ENCODE assay signal across 19 cellular contexts in the genomic region with DNA sequence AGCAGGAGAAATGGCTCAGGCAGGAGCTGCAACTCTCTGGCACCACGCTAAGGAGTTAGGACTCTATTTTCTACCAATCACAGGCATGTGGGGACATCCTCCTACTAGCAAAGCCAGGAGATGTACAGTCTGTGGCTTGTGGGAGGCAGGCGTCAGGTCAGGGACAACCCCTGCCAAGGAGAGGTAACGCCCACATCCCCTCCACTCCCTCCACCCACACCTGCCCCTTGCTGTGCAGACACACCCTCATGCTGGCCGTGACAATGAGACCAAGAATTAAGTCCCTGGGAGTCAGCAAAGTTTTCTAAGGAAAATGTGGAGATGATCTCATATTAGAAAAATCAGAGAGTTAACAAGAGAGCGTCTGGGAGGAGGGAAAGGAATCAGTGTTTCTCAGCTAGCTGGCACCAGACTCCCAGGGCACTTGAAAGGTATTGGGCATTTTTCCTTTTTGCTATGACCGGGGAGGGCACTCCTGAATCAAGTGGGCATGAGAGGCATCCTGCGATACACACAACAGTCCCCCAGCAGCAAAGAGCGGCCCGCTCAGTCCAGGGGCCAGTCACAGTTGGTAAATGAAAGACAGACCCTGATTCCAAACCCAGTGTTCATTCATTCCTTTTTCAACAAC.
A peak's percentile ranks its signal among the peaks of the same experiment; 100 is the strongest.
DNase-seq lines count a peak whose midpoint lies in the region; ATAC-seq, FAIRE-seq and TF ChIP-seq lines count a peak whose summit lies in the region.
"Had no signal": no experiment of that assay in that cellular context is flagged by ENCODE, and none has a peak within 500 bp of the region (broad histone marks: within the 10 kb centered on the region; RNA-seq: fewer than 3 reads in every experiment).

No MANE protein-coding gene starts in this region.

- no peak overlapping the region for H3K4me3 Mint-ChIP-seq in activated naive CD4-positive, alpha-beta T cell treated with anti-CD3 and anti-CD28 coated beads, Interleukin-2, amount 10 ng/mL, durations not matched to agents 7 days and 5 days
- H3K4me3 Mint-ChIP-seq: HFFc6, T-cell had no signal

- no peaks in the 10 kb centered on the region for H3K4me1 Mint-ChIP-seq in activated naive CD4-positive, alpha-beta T cell treated with anti-CD3 and anti-CD28 coated beads, Interleukin-2, amount 10 ng/mL, durations not matched to agents 7 days and 5 days
- H3K4me1 Mint-ChIP-seq: T-cell had no signal

- no peaks in the 10 kb centered on the region for H3K79me2 ChIP-seq in hepatocyte

- H3K36me3 Mint-ChIP-seq in activated naive CD4-positive, alpha-beta T cell treated with anti-CD3 and anti-CD28 coated beads, Interleukin-2, amount 10 ng/mL, durations not matched to agents 7 days and 5 days: no peaks in the 10 kb centered on the region
- H3K36me3 Mint-ChIP-seq: T-cell had no signal

- H3K9me3 ChIP-seq in hepatocyte (ENCODE audit: low read depth) (no peaks in the 10 kb centered on the region), BE2C (0 out of 2 replicates have a peak, but pooled peaks cover 3% of the 10 kb centered on the region), testis (no peaks in the 10 kb centered on the region)
- H3K9me3 ChIP-seq: mucosa of descending colon, pancreas, Peyer's patch had no signal

- H3K4me2 ChIP-seq in hepatocyte: no peak overlapping the region

- no peak overlapping the region for H3K4me3 ChIP-seq in hepatocyte
- H3K4me3 ChIP-seq in BE2C (ENCODE audit: low read depth, low read length): no peak overlapping the region
- H3K4me3 ChIP-seq in testis: no peak overlapping the region
- H3K4me3 ChIP-seq: dorsolateral prefrontal cortex, mucosa of descending colon, pancreas, Peyer's patch had no signal

- H3K36me3 ChIP-seq in hepatocyte (replicated peaks; ENCODE audit: insufficient read depth, low read depth): no peaks in the 10 kb centered on the region
- H3K36me3 ChIP-seq in BE2C: no peaks in the 10 kb centered on the region
- no peaks in the 10 kb centered on the region for H3K36me3 ChIP-seq in testis (ENCODE audit: low read depth, missing control alignments)
- H3K36me3 ChIP-seq: pancreas, Peyer's patch had no signal

- 60% methylated on average over 9 of the region's 9 CpGs for WGBS in hepatocyte (ENCODE audit: low lambda C conversion rate, missing lambda C conversion rate)
- WGBS in testis, 2 donors: 51 to 57% methylated on average over 9 of the region's 9 CpGs

- ATAC-seq in HG02798 (IDR thresholded peaks at IDR 0.05; ENCODE audit: poor library complexity, unreplicated experiment): no peak
- ATAC-seq: mucosa of descending colon, pancreas, T-cell had no signal

- no peaks in the 10 kb centered on the region for H3K9me2 ChIP-seq in hepatocyte (replicated peaks; ENCODE audit: insufficient read depth)

- peaks cover 45% of the 10 kb centered on the region for H3K27me3 Mint-ChIP-seq in activated naive CD4-positive, alpha-beta T cell treated with anti-CD3 and anti-CD28 coated beads, Interleukin-2, amount 10 ng/mL, durations not matched to agents 7 days and 5 days

- CTCF ChIA-PET in activated naive CD4-positive, alpha-beta T cell treated with anti-CD3 and anti-CD28 coated beads, Interleukin-2, amount 10 ng/mL, durations not matched to agents 7 days and 5 days (lab: Charles Lee): no interaction called here

- H3K27me3 ChIP-seq in hepatocyte (peaks cover 25% of the 10 kb centered on the region), BE2C (no peaks in the 10 kb centered on the region), testis (no peaks in the 10 kb centered on the region)
- H3K27me3 ChIP-seq: pancreas, Peyer's patch had no signal

- H3K4me1 ChIP-seq in hepatocyte (ENCODE audit: insufficient read depth): no peaks in the 10 kb centered on the region
- H3K4me1 ChIP-seq in BE2C: no peaks in the 10 kb centered on the region
- H3K4me1 ChIP-seq in testis: no peaks in the 10 kb centered on the region
- H3K4me1 ChIP-seq: pancreas, Peyer's patch had no signal

- H3K27ac ChIP-seq in hepatocyte (no peak overlapping the region), testis (no peak overlapping the region)
- H3K27ac ChIP-seq: pancreas, Peyer's patch had no signal

- no peak for TF ChIP-seq POLR2A in testis (IDR thresholded peaks at IDR 0.05)

- no peak overlapping the region for H2AFZ ChIP-seq in hepatocyte

- peaks cover 3% of the 10 kb centered on the region for H3K9me3 Mint-ChIP-seq in activated naive CD4-positive, alpha-beta T cell treated with anti-CD3 and anti-CD28 coated beads, Interleukin-2, amount 10 ng/mL, durations not matched to agents 7 days and 5 days
- H3K9me3 Mint-ChIP-seq: T-cell had no signal

- no peak for TF ChIP-seq CTCF in hepatocyte (IDR thresholded peaks at IDR 0.05; ENCODE audit: poor library complexity)
- no peak for TF ChIP-seq CTCF in BE2C (IDR thresholded peaks at IDR 0.05; ENCODE audit: low read depth, low read length)
- TF ChIP-seq CTCF in testis (IDR thresholded peaks at IDR 0.05): no peak

- H3K27ac Mint-ChIP-seq in activated naive CD4-positive, alpha-beta T cell treated with anti-CD3 and anti-CD28 coated beads, Interleukin-2, amount 10 ng/mL, durations not matched to agents 7 days and 5 days: peak overlapping the region; percentile 65
- H3K27ac Mint-ChIP-seq: HFFc6, T-cell had no signal

- H4K20me1 ChIP-seq in hepatocyte (ENCODE audit: insufficient read depth, poor library complexity, severe bottlenecking): no peaks in the 10 kb centered on the region

- FAIRE-seq in urothelium cell line (lab: Jason Lieb, UNC): peak; percentile 92
- FAIRE-seq: pancreas had no signal

- intact Hi-C loops in testis (cut with DNase I; ENCODE audit: low total_unique reads): no loop called here

- no peak for DNase-seq in activated naive CD4-positive, alpha-beta T cell treated with anti-CD3 and anti-CD28 coated beads, Interleukin-2, amount 10 ng/mL, durations not matched to agents 7 days and 5 days
- no peak for DNase-seq in activated naive CD4-positive, alpha-beta T cell treated with Interleukin-2 at 50 U/mL for 16 hours
- DNase-seq in NCI-H345 treated with DMSO at 0.1 percent for 48 hours (lab: John Stamatoyannopoulos, UW; ENCODE audit: unreplicated experiment): peak; percentile 39
- DNase-seq in hepatocyte (ENCODE audit: low spot score): peak; percentile 33
- peak; percentile 81 for DNase-seq in urothelium cell line (ENCODE audit: low spot score)
- DNase-seq in BE2C: no peak
- no peak for DNase-seq in testis
- DNase-seq: activated CD4-positive, CD25-positive, alpha-beta regulatory T cell treated with anti-CD3 and anti-CD28 coated beads, Interleukin-2, amount 50 U/mL, for 72 hours; amygdala; HFFc6; MM.1S; mucosa of descending colon; NCI-H446 treated with DMSO at 0.1 percent for 48 hours; pancreas; stimulated activated CD4-positive, alpha-beta T cell treated with anti-CD3 and anti-CD28 coated beads, Interleukin-12 subunit alpha, Interleukin-12 subunit beta, amount 100 ng/mL, for 4 hours; T-cell had no signal

Comparison
In these comparisons a context has a peak if more than half of its experiments do, and no peak if none do; other contexts are left out.
1. DNase-seq: peak in NCI-H345 treated with DMSO at 0.1 percent for 48 hours (single experiment), hepatocyte (single experiment) and urothelium cell line (single experiment); none in activated naive CD4-positive, alpha-beta T cell treated with anti-CD3 and anti-CD28 coated beads, Interleukin-2, amount 10 ng/mL, durations not matched to agents 7 days and 5 days (single experiment), activated naive CD4-positive, alpha-beta T cell treated with Interleukin-2 at 50 U/mL for 16 hours (single experiment), BE2C (single experiment) and testis (single experiment).